Comparison of ENCODE assay signal across 8 cellular contexts in the genomic region with DNA sequence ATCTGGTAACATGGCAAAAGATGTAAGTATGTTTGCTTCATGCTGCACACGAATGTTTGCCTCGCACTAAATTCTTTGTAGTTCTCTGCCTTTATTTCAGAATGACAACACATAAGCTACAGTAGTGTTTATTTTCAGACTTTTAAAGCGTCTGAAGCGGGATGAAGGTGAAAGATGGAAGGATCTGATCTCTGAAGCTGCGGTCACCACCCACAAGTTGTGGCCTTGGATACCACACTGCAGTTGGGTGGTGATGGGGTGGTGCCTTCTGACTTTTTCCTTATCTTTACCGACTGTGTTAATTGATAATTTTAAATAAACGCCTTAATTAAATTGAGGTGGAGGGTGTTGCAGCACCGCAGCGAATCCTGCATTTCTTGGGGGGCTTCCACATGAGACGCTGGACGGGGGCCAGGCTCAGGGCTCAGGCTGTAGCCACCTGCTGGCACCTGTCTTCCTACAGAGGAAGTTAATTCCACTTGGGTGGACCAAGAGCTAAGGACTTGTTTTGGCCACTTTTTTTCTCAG. TPM values are rescaled to one million over a fixed set of nuclear protein-coding genes. Genes with fewer than 3 reads are reported as not detected.
A peak's percentile ranks its signal among the peaks of the same experiment; 100 is the strongest.
DNase-seq lines count a peak whose midpoint lies in the region; ATAC-seq and TF ChIP-seq lines count a peak whose summit lies in the region.

No MANE protein-coding gene starts in this region.

- H3K9me3 ChIP-seq in adipocyte (ENCODE audit: control insufficient read depth, low read length) (no peaks in the 10 kb centered on the region), lower lobe of right lung (no peaks in the 10 kb centered on the region)

- H3K27me3 Mint-ChIP-seq in HFFc6 (ENCODE audit: insufficient read depth): peaks cover 2% of the 10 kb centered on the region

- no peaks in the 10 kb centered on the region for H3K9me3 Mint-ChIP-seq in HFFc6

- ATAC-seq in lower lobe of right lung: no peak
- no peak for ATAC-seq in HG02623 (IDR thresholded peaks at IDR 0.05; ENCODE audit: unreplicated experiment)
- no peak for ATAC-seq in HG02642 (IDR thresholded peaks at IDR 0.05; ENCODE audit: poor library complexity, unreplicated experiment)

- H3K4me1 ChIP-seq in adipocyte (ENCODE audit: control insufficient read depth, insufficient read depth, low read length) (peaks cover 3% of the 10 kb centered on the region), lower lobe of right lung (peaks cover 18% of the 10 kb centered on the region)

- H3K27me3 ChIP-seq in adipocyte (replicated peaks; ENCODE audit: control insufficient read depth, insufficient read depth, low read length) (no peaks in the 10 kb centered on the region), lower lobe of right lung (ENCODE audit: low read depth) (no peaks in the 10 kb centered on the region)

- H3K4me3 ChIP-seq in adipocyte (ENCODE audit: low read length) (peak overlapping the region; percentile 84), lower lobe of right lung (peak overlapping the region; percentile 64)

- H3K9ac ChIP-seq in adipocyte (ENCODE audit: low read length): peak overlapping the region; percentile 77

- peaks cover 19% of the 10 kb centered on the region for H3K4me1 Mint-ChIP-seq in HFFc6 (ENCODE audit: low read depth)

- DNase-seq in HFFc6: no peak
- no peak for DNase-seq in adipocyte (ENCODE audit: low read depth)
- DNase-seq in lower lobe of right lung: peak; percentile 44
- DNase-seq in NCI-H2227 (lab: John Stamatoyannopoulos, UW; ENCODE audit: unreplicated experiment): no peak
- no peak for DNase-seq in NOMO-1 treated with dmso at 0.1 percent for 144 hours (lab: John Stamatoyannopoulos, UW; ENCODE audit: unreplicated experiment)

- intact Hi-C loops in lower lobe of right lung (cut with DNase I): no loop called here

- peaks cover 13% of the 10 kb centered on the region; the same call in 1 of the 2 replicates for H3K36me3 Mint-ChIP-seq in HFFc6 (ENCODE audit: low read depth)

- H3K27ac Mint-ChIP-seq in HFFc6: peak overlapping the region; percentile 84

- H3K27ac ChIP-seq in 22Rv1: peak overlapping the region; percentile 75
- H3K27ac ChIP-seq in lower lobe of right lung: no peak overlapping the region

- H3K4me3 Mint-ChIP-seq in HFFc6: peak overlapping the region; percentile 93

- TF ChIP-seq CTCF in 22Rv1 (IDR thresholded peaks at IDR 0.05) (no peak), HFFc6 (IDR thresholded peaks at IDR 0.05) (no peak), lower lobe of right lung (IDR thresholded peaks at IDR 0.05) (no peak)

- H3K36me3 ChIP-seq in adipocyte (ENCODE audit: control insufficient read depth, insufficient read depth, low read length, severe bottlenecking) (peaks cover 16% of the 10 kb centered on the region), lower lobe of right lung (peaks cover 10% of the 10 kb centered on the region)

RNA-seq across cellular contexts. Expression of a gene that starts 1.3 kb away (rescaled TPM):
- total RNA-seq in HFFc6 (2021; fragmentation: NEBNext Ultra II Directional; extraction: Animal tissue kit (Norgen Biotek cat#: 25700)): 100 to 1,000 TPM; 121 to 155 (median 150) TPM
- total RNA-seq in lower lobe of right lung: 47.0 TPM
